Comparison of ENCODE assay signal across 11 cellular contexts in genomic region chr1:21935393-21935804, GRCh38. TPM values are rescaled to one million over a fixed set of nuclear protein-coding genes. Genes with fewer than 3 reads are reported as not detected.
DNase-seq lines count a peak whose midpoint lies in the region; ATAC-seq, FAIRE-seq and TF ChIP-seq lines count a peak whose summit lies in the region.
"Had no signal": no experiment of that assay in that cellular context is flagged by ENCODE, and none has a peak within 500 bp of the region (broad histone marks: within the 10 kb centered on the region; RNA-seq: fewer than 3 reads in every experiment).

No MANE protein-coding gene starts in this region.

- H3K9me3 ChIP-seq in heart right ventricle (no peaks in the 10 kb centered on the region), mammary epithelial cell (replicated peaks; ENCODE audit: insufficient read depth, low read length) (no peaks in the 10 kb centered on the region)
- H3K9me3 ChIP-seq: neutrophil had no signal

- intact Hi-C loops in heart right ventricle (cut with DNase I) = loop anchor here in 7 of 10 donors (2.0 to 5.0 kb wide), 3 partner anchors 31 to 38 kb away; no protein-coding TSS in a partner anchor
- intact Hi-C loops in Right ventricle myocardium inferior (cut with DNase I) = no loop called here
- intact Hi-C loops in mammary epithelial cell (cut with micrococcal nuclease) = no loop called here

- peak overlapping the region; percentile 87 for H3K4me2 ChIP-seq in mammary epithelial cell (ENCODE audit: insufficient read depth, low read depth, low read length)

- peaks cover 0 to 9% (median 0%) of the 10 kb centered on the region in 7 donors for H3K27me3 ChIP-seq in heart right ventricle
- H3K27me3 ChIP-seq in mammary epithelial cell (ENCODE audit: insufficient read depth, low read length) = no peaks in the 10 kb centered on the region

- no peaks in the 10 kb centered on the region for H3K9me3 Mint-ChIP-seq in mesothelial cell of epicardium

- H2AFZ ChIP-seq in mammary epithelial cell (ENCODE audit: low read depth, low read length) = no peak overlapping the region

- peaks cover 78% of the 10 kb centered on the region for H3K4me1 Mint-ChIP-seq in mesothelial cell of epicardium

- TF ChIP-seq CTCF in heart right ventricle (IDR thresholded peaks at IDR 0.05) (no peak), mammary epithelial cell (conservative IDR thresholded peaks at IDR 0.05 in 1 of 2, IDR thresholded peaks at IDR 0.05 in 1 of 2; ENCODE audit: extremely low read depth in 1 of 2, insufficient read depth in 1 of 2, low read depth in 1 of 2, low read length in 2 of 2) (no peak), mesothelial cell of epicardium (IDR thresholded peaks at IDR 0.05; ENCODE audit: unreplicated experiment) (no peak)

- DNase-seq in heart right ventricle (no peak), Right ventricle myocardium inferior (ENCODE audit: missing footprints) (no peak), mammary epithelial cell (peak; percentile 25), mesothelial cell of epicardium (ENCODE audit: low spot score in 2 of 2, unreplicated experiment in 2 of 2) (no peak), urothelium cell line (ENCODE audit: low spot score) (no peak), GDM1 (lab: John Stamatoyannopoulos, UW) (no peak), activated gamma-delta T cell (lab: John Stamatoyannopoulos, UW) (no peak)
- DNase-seq: DMS 273 treated with DMSO at 0.1 percent for 48 hours, NCI-H1694 treated with DMSO at 0.1 percent for 48 hours had no signal

- peaks cover 57% of the 10 kb centered on the region for H3K79me2 ChIP-seq in mammary epithelial cell (ENCODE audit: insufficient read depth, low read length)

- FAIRE-seq in urothelium cell line (lab: Jason Lieb, UNC) = peak; percentile 5

- no peaks in the 10 kb centered on the region for H3K36me3 Mint-ChIP-seq in mesothelial cell of epicardium

- 13 to 14% methylated on average over 10 of the region's 10 CpGs for WGBS in heart right ventricle, 2 donors
- whole genome bisulfite sequencing in mammary epithelial cell (ENCODE audit: low coverage, missing lambda C conversion rate) = 16% methylated on average over 6 of the region's 10 CpGs

- H3K27ac Mint-ChIP-seq in mesothelial cell of epicardium = peak overlapping the region; percentile 97

- H3K4me1 ChIP-seq in heart right ventricle (peaks cover 48 to 91% (median 80%) of the 10 kb centered on the region in 9 donors), mammary epithelial cell (ENCODE audit: insufficient read depth, low read length) (peaks cover 75% of the 10 kb centered on the region)

- no peaks in the 10 kb centered on the region for H4K20me1 ChIP-seq in mammary epithelial cell (ENCODE audit: insufficient read depth, low read length)

- H3K27ac ChIP-seq in heart right ventricle (peak overlapping the region; percentile 89 to 99 (median 94)), mammary epithelial cell (ENCODE audit: insufficient read depth, low read depth, low read length) (peak overlapping the region; percentile 55)
- H3K27ac ChIP-seq: neutrophil had no signal

- peak overlapping the region; percentile 76 for H3K4me3 Mint-ChIP-seq in mesothelial cell of epicardium

- dilution Hi-C loops in mammary epithelial cell (cut with HindIII; ENCODE audit: low sequenced_read_pairs) = loop anchor here (5.0 kb wide), 1 partner anchor 93 kb away; no protein-coding TSS in a partner anchor

- BruUV-seq in mammary epithelial cell (replicated peaks; lab: Mats Ljungman, UMichigan) = no TSS peak

- peak overlapping the region; percentile 30 for H3K9ac ChIP-seq in mammary epithelial cell (ENCODE audit: insufficient read depth, low read length)

- CTCF ChIA-PET in mammary epithelial cell (lab: Charles Lee; ENCODE audit: low non-redundant PET) = no interaction called here

- H3K36me3 ChIP-seq in heart right ventricle (peaks cover 0 to 11% (median 0%) of the 10 kb centered on the region in 9 donors), mammary epithelial cell (ENCODE audit: insufficient read depth, low read length) (no peaks in the 10 kb centered on the region)
- H3K36me3 ChIP-seq: neutrophil had no signal

- no peaks in the 10 kb centered on the region for H3K27me3 Mint-ChIP-seq in mesothelial cell of epicardium (ENCODE audit: low read depth)

- H3K4me3 ChIP-seq in heart right ventricle (peak overlapping the region; percentile 57 to 91 (median 75)), mammary epithelial cell (replicated peaks in 1 of 3; ENCODE audit: insufficient read depth in 1 of 3, low read depth in 2 of 3, low read length in 3 of 3) (peak overlapping the region; percentile 70 to 83 (median 72))

- no peak for ATAC-seq in heart right ventricle
- no peak for ATAC-seq in Right ventricle myocardium inferior
- ATAC-seq in GM19467 (IDR thresholded peaks at IDR 0.05; ENCODE audit: unreplicated experiment) = no peak

- in situ Hi-C loops in mammary epithelial cell (cut with MboI; ENCODE audit: low sequenced_read_pairs in 2 of 2) = no loop called here

RNA-seq across cellular contexts. Expression of gene HSPG2, which starts 1.7 kb away (rescaled TPM):
- total RNA-seq in heart right ventricle = 100 to 1,000 TPM; 249 to 508 (median 320) TPM
- 100 to 1,000 TPM; 221 to 276 TPM for polyA plus RNA-seq in heart right ventricle
- total RNA-seq in Right ventricle myocardium inferior = 269 TPM
- total RNA-seq in mammary epithelial cell = 100 to 1,000 TPM; 187 to 207 TPM
- 23.9 TPM for polyA plus RNA-seq in mammary epithelial cell
- 121 TPM for polyA minus RNA-seq in mammary epithelial cell
- 221 to 226 TPM (median 221 TPM) in 3 replicates for total RNA-seq in mesothelial cell of epicardium

RNA-seq across cellular contexts. Expression of gene CELA3B, which starts 41.4 kb away (rescaled TPM):
- 1 to 10 TPM in 7 of 10 donors, not detected in 3; 1.1 to 2.5 (median 1.3) TPM for total RNA-seq in heart right ventricle
- polyA plus RNA-seq in heart right ventricle = under 1 TPM in 1 of 2 donors, not detected in 1; 0.13 TPM
- not detected for total RNA-seq in Right ventricle myocardium inferior
- not detected for total RNA-seq in mammary epithelial cell
- polyA plus RNA-seq in mammary epithelial cell = not detected
- not detected for polyA minus RNA-seq in mammary epithelial cell
- not detected in 3 replicates for total RNA-seq in mesothelial cell of epicardium

Comparison
In these comparisons a context has a peak if more than half of its experiments do, and no peak if none do; other contexts are left out.
1. intact Hi-C loops: an anchor here in heart right ventricle (2.0 to 5.0 kb wide); none called in Right ventricle myocardium inferior and mammary epithelial cell.